ENCODE assay signal across 20 cellular contexts in genomic region chr5:122313941-122314340, GRCh38. TPM values are rescaled to one million over a fixed set of nuclear protein-coding genes. Genes with fewer than 3 reads are reported as not detected.
DNase-seq lines count a peak whose midpoint lies in the region; ATAC-seq and TF ChIP-seq lines count a peak whose summit lies in the region.
"Had no signal": no experiment of that assay in that cellular context is flagged by ENCODE, and none has a peak within 500 bp of the region (broad histone marks: within the 10 kb centered on the region; RNA-seq: fewer than 3 reads in every experiment).

No MANE protein-coding gene starts in this region.

- peaks cover 6% of the 10 kb centered on the region for H3K27me3 ChIP-seq in hepatocyte
- peaks cover 0 to 56% (median 8%) of the 10 kb centered on the region in 3 donors for H3K27me3 ChIP-seq in psoas muscle (ENCODE audit: insufficient read depth in 3 of 3, low read length in 2 of 3)
- H3K27me3 ChIP-seq: Peyer's patch had no signal

- H3K36me3 ChIP-seq in hepatocyte (replicated peaks; ENCODE audit: insufficient read depth, low read depth) (no peaks in the 10 kb centered on the region), psoas muscle (ENCODE audit: insufficient read depth in 1 of 2, low read depth in 1 of 2) (no peaks in the 10 kb centered on the region)
- H3K36me3 ChIP-seq: BLaER1, Peyer's patch had no signal

- H3K27ac ChIP-seq in hepatocyte (peak overlapping the region; percentile 88), psoas muscle (no peak overlapping the region)
- H3K27ac ChIP-seq: 22Rv1, BLaER1, Peyer's patch had no signal

- H3K36me3 Mint-ChIP-seq in stimulated activated effector memory CD8-positive, alpha-beta T cell treated with anti-CD3 and anti-CD28 coated beads, Interleukin-12 subunit alpha, Interleukin-12 subunit beta, amount 100 ng/mL, for 72 hours, result no peaks in the 10 kb centered on the region
- H3K36me3 Mint-ChIP-seq: IgD-negative memory B cell had no signal

- H3K79me2 ChIP-seq in hepatocyte, result peaks cover 28% of the 10 kb centered on the region

- peaks cover 14% of the 10 kb centered on the region for H3K4me1 ChIP-seq in hepatocyte (ENCODE audit: insufficient read depth)
- peaks cover 3% of the 10 kb centered on the region for H3K4me1 ChIP-seq in psoas muscle
- H3K4me1 ChIP-seq: BLaER1 had no signal

- DNase-seq in DMS79 treated with DMSO at 0.1 percent for 48 hours (lab: John Stamatoyannopoulos, UW), result peak; percentile 15
- DNase-seq in DMS79 (lab: John Stamatoyannopoulos, UW), result no peak
- peak; percentile 50 for DNase-seq in RPMI8226
- no peak for DNase-seq in hepatocyte (ENCODE audit: low spot score)
- DNase-seq in psoas muscle, result no peak
- no peak for DNase-seq in hepatic stellate cell (ENCODE audit: low spot score)
- no peak for DNase-seq in AG08396 (ENCODE audit: low spot score)
- DNase-seq in stimulated activated effector memory CD8-positive, alpha-beta T cell treated with anti-CD3 and anti-CD28 coated beads, Interleukin-12 subunit alpha, Interleukin-12 subunit beta, amount 100 ng/mL, for 72 hours (ENCODE audit: low spot score in 2 of 2), result no peak
- DNase-seq: DMS 273 treated with DMSO at 0.1 percent for 48 hours, EL, H9, NCI-H1417 treated with DMSO at 0.1 percent for 48 hours, NCI-H345, NCI-H526 treated with DMSO at 0.1 percent for 48 hours, Peyer's patch, SHP77 treated with DMSO at 0.1 percent for 48 hours had no signal

- no peak overlapping the region for H2AFZ ChIP-seq in hepatocyte

- TF ChIP-seq CTCF in hepatocyte (IDR thresholded peaks at IDR 0.05; ENCODE audit: poor library complexity) (no peak), psoas muscle (IDR thresholded peaks at IDR 0.05) (no peak)

- H3K4me3 Mint-ChIP-seq in stimulated activated effector memory CD8-positive, alpha-beta T cell treated with anti-CD3 and anti-CD28 coated beads, Interleukin-12 subunit alpha, Interleukin-12 subunit beta, amount 100 ng/mL, for 72 hours, result no peak overlapping the region
- H3K4me3 Mint-ChIP-seq: IgD-negative memory B cell had no signal

- H3K4me3 ChIP-seq in hepatocyte (no peak overlapping the region), psoas muscle (peak overlapping the region; percentile 69)
- H3K4me3 ChIP-seq: BLaER1 had no signal

- no peak overlapping the region for H3K27ac Mint-ChIP-seq in stimulated activated effector memory CD8-positive, alpha-beta T cell treated with anti-CD3 and anti-CD28 coated beads, Interleukin-12 subunit alpha, Interleukin-12 subunit beta, amount 100 ng/mL, for 72 hours
- H3K27ac Mint-ChIP-seq: H9, IgD-negative memory B cell had no signal

- no peak for ATAC-seq in psoas muscle
- ATAC-seq in stimulated activated effector memory CD8-positive, alpha-beta T cell treated with anti-CD3 and anti-CD28 coated beads, Interleukin-12 subunit alpha, Interleukin-12 subunit beta, amount 100 ng/mL, for 72 hours, result no peak

- H3K9me2 ChIP-seq in hepatocyte (replicated peaks; ENCODE audit: insufficient read depth), result no peaks in the 10 kb centered on the region

- WGBS in hepatocyte (ENCODE audit: low lambda C conversion rate, missing lambda C conversion rate), result 83% methylated on average over 3 of the region's 3 CpGs
- WGBS in psoas muscle, 3 donors, result 71 to 78% (median 73%) methylated on average over 3 of the region's 3 CpGs

- H3K9me3 ChIP-seq in hepatocyte (ENCODE audit: low read depth) (no peaks in the 10 kb centered on the region), psoas muscle (no peaks in the 10 kb centered on the region)
- H3K9me3 ChIP-seq: Peyer's patch had no signal

- H3K9me3 Mint-ChIP-seq in stimulated activated effector memory CD8-positive, alpha-beta T cell treated with anti-CD3 and anti-CD28 coated beads, Interleukin-12 subunit alpha, Interleukin-12 subunit beta, amount 100 ng/mL, for 72 hours, result no peaks in the 10 kb centered on the region
- H3K9me3 Mint-ChIP-seq: H9 had no signal

- no peaks in the 10 kb centered on the region for H3K4me1 Mint-ChIP-seq in stimulated activated effector memory CD8-positive, alpha-beta T cell treated with anti-CD3 and anti-CD28 coated beads, Interleukin-12 subunit alpha, Interleukin-12 subunit beta, amount 100 ng/mL, for 72 hours

- no peaks in the 10 kb centered on the region for H4K20me1 ChIP-seq in hepatocyte (ENCODE audit: insufficient read depth, poor library complexity, severe bottlenecking)
- H4K20me1 ChIP-seq: BLaER1 had no signal

- intact Hi-C loops in psoas muscle (cut with DNase I), result no loop called here

- H3K4me2 ChIP-seq in hepatocyte, result peak overlapping the region; percentile 94
- H3K4me2 ChIP-seq: BLaER1 had no signal

RNA-seq across cellular contexts. Expression of gene SNCAIP, which starts 1.9 kb away (rescaled TPM):
- total RNA-seq in hepatocyte (19.0 and 19.1 TPM in 2 replicates), psoas muscle (under 1 TPM; 0.27 to 0.87 (median 0.75) TPM)
- polyA plus RNA-seq in hepatocyte (7.1 and 11.4 TPM in 2 replicates), psoas muscle (under 1 TPM; 0.18 to 0.38 (median 0.23) TPM)
- total RNA-seq: LHCN-M2 had no signal
- polyA plus RNA-seq: IgD-negative memory B cell had no signal

Comparison
In these comparisons a context has a peak if more than half of its experiments do, and no peak if none do; other contexts are left out.
1. DNase-seq: peak in DMS79 treated with DMSO at 0.1 percent for 48 hours (single experiment) and RPMI8226 (single experiment); none in DMS79 (single experiment), hepatocyte (single experiment), psoas muscle (0 of 2), hepatic stellate cell (single experiment), AG08396 (single experiment) and stimulated activated effector memory CD8-positive, alpha-beta T cell treated with anti-CD3 and anti-CD28 coated beads, Interleukin-12 subunit alpha, Interleukin-12 subunit beta, amount 100 ng/mL, for 72 hours (0 of 2).
2. RNA of gene SNCAIP, which starts 1.9 kb away (total RNA-seq): 19.0 to 19.1 TPM in hepatocyte; 0.27 to 0.87 TPM in psoas muscle; every median in the first group is over 10 times any median in the second.